In genomic region chr1:150580966-150581365, GRCh38 we compare ENCODE assay signal across 8 cellular contexts. TPM values are rescaled to one million over a fixed set of nuclear protein-coding genes. Genes with fewer than 3 reads are reported as not detected.
A peak's percentile ranks its signal among the peaks of the same experiment; 100 is the strongest.
DNase-seq lines count a peak whose midpoint lies in the region; ATAC-seq and TF ChIP-seq lines count a peak whose summit lies in the region.
"Not testable (repeated sequence)": the region's sequence is repeated elsewhere in the genome, so short reads cannot be mapped to it uniquely, and the experiment has no call there.

No MANE protein-coding gene starts in this region.

- intact Hi-C loops in CD4-positive, alpha-beta T cell (cut with DNase I, micrococcal nuclease): loop anchor here in 1 of 2 experiments (5.0 kb wide), 1 partner anchor 219 kb away; the partner anchor contains the start of gene RPRD2

- ATAC-seq in CD4-positive, alpha-beta T cell (ENCODE audit: poor library complexity); activated naive CD8-positive, alpha-beta T cell treated with anti-CD3 and anti-CD28 coated beads, Interleukin-2, amount 10 ng/mL, durations not matched to agents 7 days and 5 days (ENCODE audit: low read depth): not testable (repeated sequence)

- not testable (repeated sequence) for DNase-seq in CD4-positive, alpha-beta T cell; T-helper 2 cell treated with Interferon-gamma antibody and Interleukin-4, amounts not matched to agents 5 μg/mL and 100 μg/mL, for 36 hours (ENCODE audit: low spot score); activated T-cell treated with anti-CD3 and anti-CD28 coated beads, Interleukin-2, amount 50 U/mL, for 24 hours; activated naive CD8-positive, alpha-beta T cell treated with anti-CD3 and anti-CD28 coated beads, Interleukin-2, amount 10 ng/mL, durations not matched to agents 7 days and 5 days; glutamatergic neuron; neural crest cell (ENCODE audit: low read depth, low spot score)

- not testable (repeated sequence) for H3K9me3 Mint-ChIP-seq in CD4-positive, alpha-beta T cell; IgD-negative memory B cell; T-helper 2 cell treated with Interferon-gamma antibody and Interleukin-4, amounts not matched to agents 5 μg/mL and 100 μg/mL, for 36 hours; activated T-cell treated with anti-CD3 and anti-CD28 coated beads, Interleukin-2, amount 50 U/mL, for 24 hours; activated naive CD8-positive, alpha-beta T cell treated with anti-CD3 and anti-CD28 coated beads, Interleukin-2, amount 10 ng/mL, durations not matched to agents 7 days and 5 days; neural crest cell; stimulated activated naive CD8-positive, alpha-beta T cell treated with anti-CD3 and anti-CD28 coated beads, Interleukin-15, Interleukin-2, amounts not matched to agents 100 ng/mL and 50 ng/mL, for 24 hours
- peaks cover 15% of the 10 kb centered on the region for H3K9me3 Mint-ChIP-seq in glutamatergic neuron (ENCODE audit: unreplicated experiment)

- peak overlapping the region; percentile 99 for H3K4me3 Mint-ChIP-seq in CD4-positive, alpha-beta T cell
- H3K4me3 Mint-ChIP-seq in IgD-negative memory B cell: peak overlapping the region; percentile 28 to 100 (median 65)
- H3K4me3 Mint-ChIP-seq in T-helper 2 cell treated with Interferon-gamma antibody and Interleukin-4, amounts not matched to agents 5 μg/mL and 100 μg/mL, for 36 hours: peak overlapping the region; percentile 78
- H3K4me3 Mint-ChIP-seq in activated T-cell treated with anti-CD3 and anti-CD28 coated beads, Interleukin-2, amount 50 U/mL, for 24 hours: peak overlapping the region; percentile 99
- H3K4me3 Mint-ChIP-seq in activated naive CD8-positive, alpha-beta T cell treated with anti-CD3 and anti-CD28 coated beads, Interleukin-2, amount 10 ng/mL, durations not matched to agents 7 days and 5 days: peak overlapping the region; percentile 92
- H3K4me3 Mint-ChIP-seq in glutamatergic neuron (ENCODE audit: unreplicated experiment): peak overlapping the region; percentile 96
- H3K4me3 Mint-ChIP-seq in neural crest cell: peak overlapping the region; percentile 98
- peak overlapping the region; percentile 93 for H3K4me3 Mint-ChIP-seq in stimulated activated naive CD8-positive, alpha-beta T cell treated with anti-CD3 and anti-CD28 coated beads, Interleukin-15, Interleukin-2, amounts not matched to agents 100 ng/mL and 50 ng/mL, for 24 hours

- not testable (repeated sequence) for TF ChIP-seq CTCF in CD4-positive, alpha-beta T cell (IDR thresholded peaks at IDR 0.05); glutamatergic neuron (IDR thresholded peaks at IDR 0.05; ENCODE audit: partially characterized antibody, unreplicated experiment); neural crest cell (conservative IDR thresholded peaks at IDR 0.05)

- peaks cover 48% of the 10 kb centered on the region for H3K36me3 Mint-ChIP-seq in CD4-positive, alpha-beta T cell (ENCODE audit: low read depth)
- H3K36me3 Mint-ChIP-seq in IgD-negative memory B cell (peaks cover 24% of the 10 kb centered on the region), neural crest cell (ENCODE audit: low read depth) (peaks cover 25% of the 10 kb centered on the region)
- peaks cover 41% of the 10 kb centered on the region for H3K36me3 Mint-ChIP-seq in T-helper 2 cell treated with Interferon-gamma antibody and Interleukin-4, amounts not matched to agents 5 μg/mL and 100 μg/mL, for 36 hours (ENCODE audit: low read depth)
- peaks cover 35% of the 10 kb centered on the region for H3K36me3 Mint-ChIP-seq in activated T-cell treated with anti-CD3 and anti-CD28 coated beads, Interleukin-2, amount 50 U/mL, for 24 hours (ENCODE audit: low read depth)
- H3K36me3 Mint-ChIP-seq in activated naive CD8-positive, alpha-beta T cell treated with anti-CD3 and anti-CD28 coated beads, Interleukin-2, amount 10 ng/mL, durations not matched to agents 7 days and 5 days: peaks cover 40% of the 10 kb centered on the region
- not testable (repeated sequence) for H3K36me3 Mint-ChIP-seq in glutamatergic neuron (ENCODE audit: unreplicated experiment)
- peaks cover 34% of the 10 kb centered on the region for H3K36me3 Mint-ChIP-seq in stimulated activated naive CD8-positive, alpha-beta T cell treated with anti-CD3 and anti-CD28 coated beads, Interleukin-15, Interleukin-2, amounts not matched to agents 100 ng/mL and 50 ng/mL, for 24 hours (ENCODE audit: low read depth)

- POLR2A ChIA-PET in CD4-positive, alpha-beta T cell (lab: Charles Lee): interaction anchor here (1.4 to 15.4 kb wide), 4 partner anchors 8 to 693 kb away, joined by 4 to 1538 read pairs (median 52); partner anchors contain the start of gene ENSA
- POLR2A ChIA-PET in activated naive CD8-positive, alpha-beta T cell treated with anti-CD3 and anti-CD28 coated beads, Interleukin-2, amount 10 ng/mL, durations not matched to agents 7 days and 5 days (lab: Charles Lee): interaction anchor here (1.5 to 13.3 kb wide), 4 partner anchors 8 to 406 kb away, joined by 4 to 1003 read pairs (median 50); partner anchors contain the start of gene ENSA

- peaks cover 26% of the 10 kb centered on the region for H3K4me1 Mint-ChIP-seq in CD4-positive, alpha-beta T cell (ENCODE audit: low read depth)
- H3K4me1 Mint-ChIP-seq in IgD-negative memory B cell (peaks cover 7 to 25% (median 17%) of the 10 kb centered on the region in 3 donors), neural crest cell (peaks cover 36% of the 10 kb centered on the region)
- H3K4me1 Mint-ChIP-seq in T-helper 2 cell treated with Interferon-gamma antibody and Interleukin-4, amounts not matched to agents 5 μg/mL and 100 μg/mL, for 36 hours (ENCODE audit: low read depth): peaks cover 18% of the 10 kb centered on the region
- H3K4me1 Mint-ChIP-seq in activated T-cell treated with anti-CD3 and anti-CD28 coated beads, Interleukin-2, amount 50 U/mL, for 24 hours (ENCODE audit: low read depth): peaks cover 20% of the 10 kb centered on the region
- H3K4me1 Mint-ChIP-seq in activated naive CD8-positive, alpha-beta T cell treated with anti-CD3 and anti-CD28 coated beads, Interleukin-2, amount 10 ng/mL, durations not matched to agents 7 days and 5 days: peaks cover 14% of the 10 kb centered on the region
- H3K4me1 Mint-ChIP-seq in glutamatergic neuron (ENCODE audit: low read depth, unreplicated experiment): not testable (repeated sequence)
- H3K4me1 Mint-ChIP-seq in stimulated activated naive CD8-positive, alpha-beta T cell treated with anti-CD3 and anti-CD28 coated beads, Interleukin-15, Interleukin-2, amounts not matched to agents 100 ng/mL and 50 ng/mL, for 24 hours (ENCODE audit: low read depth): peaks cover 31% of the 10 kb centered on the region

- H3K27ac Mint-ChIP-seq in CD4-positive, alpha-beta T cell: peak overlapping the region; percentile 98
- H3K27ac Mint-ChIP-seq in IgD-negative memory B cell: peak overlapping the region; percentile 72 to 96 (median 93)
- H3K27ac Mint-ChIP-seq in T-helper 2 cell treated with Interferon-gamma antibody and Interleukin-4, amounts not matched to agents 5 μg/mL and 100 μg/mL, for 36 hours: peak overlapping the region; percentile 90
- H3K27ac Mint-ChIP-seq in activated T-cell treated with anti-CD3 and anti-CD28 coated beads, Interleukin-2, amount 50 U/mL, for 24 hours: peak overlapping the region; percentile 96
- peak overlapping the region; percentile 91 for H3K27ac Mint-ChIP-seq in activated naive CD8-positive, alpha-beta T cell treated with anti-CD3 and anti-CD28 coated beads, Interleukin-2, amount 10 ng/mL, durations not matched to agents 7 days and 5 days
- H3K27ac Mint-ChIP-seq in glutamatergic neuron (ENCODE audit: unreplicated experiment): peak overlapping the region; percentile 97
- H3K27ac Mint-ChIP-seq in neural crest cell (ENCODE audit: unreplicated experiment): peak overlapping the region; percentile 100
- H3K27ac Mint-ChIP-seq in stimulated activated naive CD8-positive, alpha-beta T cell treated with anti-CD3 and anti-CD28 coated beads, Interleukin-15, Interleukin-2, amounts not matched to agents 100 ng/mL and 50 ng/mL, for 24 hours: peak overlapping the region; percentile 93

- H3K9me3 ChIP-seq in CD4-positive, alpha-beta T cell (ENCODE audit: control insufficient read depth, low read length): not testable (repeated sequence)

- H3K27me3 ChIP-seq in CD4-positive, alpha-beta T cell (ENCODE audit: control insufficient read depth, insufficient read depth, low read length): not testable (repeated sequence)

- not testable (repeated sequence) for H3K27ac ChIP-seq in CD4-positive, alpha-beta T cell (ENCODE audit: low read depth, low read length)

- CTCF ChIA-PET in CD4-positive, alpha-beta T cell (lab: Charles Lee): interaction anchor here (14.2 kb wide), 1 partner anchor 19 kb away, joined by 183 read pairs; no protein-coding TSS in a partner anchor

- H3K27me3 Mint-ChIP-seq in CD4-positive, alpha-beta T cell; IgD-negative memory B cell; T-helper 2 cell treated with Interferon-gamma antibody and Interleukin-4, amounts not matched to agents 5 μg/mL and 100 μg/mL, for 36 hours (ENCODE audit: low read depth); activated T-cell treated with anti-CD3 and anti-CD28 coated beads, Interleukin-2, amount 50 U/mL, for 24 hours; activated naive CD8-positive, alpha-beta T cell treated with anti-CD3 and anti-CD28 coated beads, Interleukin-2, amount 10 ng/mL, durations not matched to agents 7 days and 5 days; glutamatergic neuron (ENCODE audit: unreplicated experiment); neural crest cell (ENCODE audit: low read depth); stimulated activated naive CD8-positive, alpha-beta T cell treated with anti-CD3 and anti-CD28 coated beads, Interleukin-15, Interleukin-2, amounts not matched to agents 100 ng/mL and 50 ng/mL, for 24 hours: not testable (repeated sequence)

RNA-seq across cellular contexts. Expression of gene MCL1, which starts 1.6 kb away (rescaled TPM):
- 100 to 1,000 TPM; 737 to 747 TPM for total RNA-seq in CD4-positive, alpha-beta T cell
- 99.6 TPM for polyA plus RNA-seq in IgD-negative memory B cell
- 100 to 1,000 TPM; 302 to 303 TPM for total RNA-seq in activated naive CD8-positive, alpha-beta T cell treated with anti-CD3 and anti-CD28 coated beads, Interleukin-2, amount 10 ng/mL, durations not matched to agents 7 days and 5 days
- total RNA-seq in glutamatergic neuron (ENCODE audit: unreplicated experiment) (154 TPM), neural crest cell (179 and 186 TPM in 2 replicates)

RNA-seq across cellular contexts. Expression of gene ADAMTSL4, which starts 31.8 kb away (rescaled TPM):
- under 1 TPM; 0.16 to 0.22 TPM for total RNA-seq in CD4-positive, alpha-beta T cell
- 0.30 TPM for polyA plus RNA-seq in IgD-negative memory B cell
- under 1 TPM; 0.11 to 0.30 TPM for total RNA-seq in activated naive CD8-positive, alpha-beta T cell treated with anti-CD3 and anti-CD28 coated beads, Interleukin-2, amount 10 ng/mL, durations not matched to agents 7 days and 5 days
- 0.25 TPM for total RNA-seq in glutamatergic neuron (ENCODE audit: unreplicated experiment)
- 0.32 and 0.44 TPM in 2 replicates for total RNA-seq in neural crest cell

RNA-seq across cellular contexts. Expression of gene ENSA, which starts 48.4 kb away (rescaled TPM):
- 100 to 1,000 TPM; 132 to 137 TPM for total RNA-seq in CD4-positive, alpha-beta T cell
- polyA plus RNA-seq in IgD-negative memory B cell: 73.9 TPM
- 100 to 1,000 TPM; 161 to 172 TPM for total RNA-seq in activated naive CD8-positive, alpha-beta T cell treated with anti-CD3 and anti-CD28 coated beads, Interleukin-2, amount 10 ng/mL, durations not matched to agents 7 days and 5 days
- total RNA-seq in glutamatergic neuron (ENCODE audit: unreplicated experiment) (122 TPM), neural crest cell (177 TPM in 2 replicates)
